ENCODE assay signal across 19 cellular contexts in the genomic region with DNA sequence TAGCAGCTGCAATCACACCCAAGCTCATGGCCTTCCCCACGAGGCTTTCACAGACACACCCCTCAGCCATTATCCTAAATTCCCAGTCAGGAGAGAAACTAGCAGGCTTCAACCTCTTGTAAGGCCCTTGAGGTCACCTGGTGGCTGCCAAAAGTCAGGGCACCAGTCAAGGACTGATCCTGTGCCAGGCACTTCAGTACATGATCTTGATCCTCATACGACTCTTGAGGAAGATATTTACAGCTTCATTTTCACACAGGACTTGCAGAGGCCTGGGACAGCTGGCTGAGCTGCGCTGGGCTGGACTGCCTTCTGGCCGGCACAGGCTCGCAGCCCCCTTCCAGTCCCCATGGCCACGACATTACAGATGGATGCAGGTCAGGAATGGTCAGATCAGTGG. TPM values are rescaled to one million over a fixed set of nuclear protein-coding genes. Genes with fewer than 3 reads are reported as not detected.
DNase-seq lines count a peak whose midpoint lies in the region; ATAC-seq and TF ChIP-seq lines count a peak whose summit lies in the region.
"Had no signal": no experiment of that assay in that cellular context is flagged by ENCODE, and none has a peak within 500 bp of the region (broad histone marks: within the 10 kb centered on the region; RNA-seq: fewer than 3 reads in every experiment).

No MANE protein-coding gene starts in this region.

- intact Hi-C loops in activated B cell treated with CpG ODN at 0.5 μM for 24 hours (cut with micrococcal nuclease), result no loop called here
- intact Hi-C loops in lower lobe of right lung (cut with DNase I), result no loop called here
- intact Hi-C loops in Calu3 (cut with micrococcal nuclease; ENCODE audit: unreplicated experiment), result no loop called here

- H3K4me1 ChIP-seq in lower lobe of right lung, result peaks cover 16% of the 10 kb centered on the region
- H3K4me1 ChIP-seq: colonic mucosa, SJSA1 had no signal

- H3K27ac Mint-ChIP-seq in stimulated activated naive CD8-positive, alpha-beta T cell treated with anti-CD3 and anti-CD28 coated beads, Interleukin-15, Interleukin-2, amounts not matched to agents 100 ng/mL and 50 ng/mL, for 24 hours, result peak overlapping the region; percentile 57
- H3K27ac Mint-ChIP-seq in activated B cell treated with CpG ODN at 0.5 μM for 24 hours (peak overlapping the region; percentile 20), Calu3 (ENCODE audit: unreplicated experiment) (no peak overlapping the region)
- H3K27ac Mint-ChIP-seq: activated T-helper 2 cell treated with anti-CD3 and anti-CD28 coated beads, Interferon-gamma antibody, Interleukin-2, Interleukin-4, amounts not matched to agents 10 μg/mL and 5 μg/mL and 100 μg/mL, durations not matched to agents 14 hours and 24 hours and 36 hours had no signal

- POLR2A ChIA-PET in activated B cell treated with CpG ODN at 0.5 μM for 24 hours (lab: Charles Lee), result interaction anchor here (0.6 to 2.9 kb wide), 4 partner anchors 9 to 44 kb away, joined by 3 to 18 read pairs (median 3); a partner anchor contains a TSS

- H3K27me3 Mint-ChIP-seq in stimulated activated naive CD8-positive, alpha-beta T cell treated with anti-CD3 and anti-CD28 coated beads, Interleukin-15, Interleukin-2, amounts not matched to agents 100 ng/mL and 50 ng/mL, for 24 hours, result no peaks in the 10 kb centered on the region
- H3K27me3 Mint-ChIP-seq in activated B cell treated with CpG ODN at 0.5 μM for 24 hours (no peaks in the 10 kb centered on the region), Calu3 (ENCODE audit: unreplicated experiment) (no peaks in the 10 kb centered on the region)

- no peak for ATAC-seq in stimulated activated naive CD8-positive, alpha-beta T cell treated with anti-CD3 and anti-CD28 coated beads, Interleukin-15, Interleukin-2, amounts not matched to agents 100 U/mL and 50 U/mL, for 24 hours
- no peak for ATAC-seq in activated B cell treated with CpG ODN at 0.5 μM for 24 hours (ENCODE audit: low read depth)
- peak; percentile 73 to 81 for ATAC-seq in lower lobe of right lung
- ATAC-seq: right lobe of liver had no signal

- peaks cover 19% of the 10 kb centered on the region for H3K4me1 Mint-ChIP-seq in stimulated activated naive CD8-positive, alpha-beta T cell treated with anti-CD3 and anti-CD28 coated beads, Interleukin-15, Interleukin-2, amounts not matched to agents 100 ng/mL and 50 ng/mL, for 24 hours (ENCODE audit: low read depth)
- H3K4me1 Mint-ChIP-seq in activated B cell treated with CpG ODN at 0.5 μM for 24 hours, result peaks cover 13% of the 10 kb centered on the region
- H3K4me1 Mint-ChIP-seq in Calu3 (ENCODE audit: low read depth, unreplicated experiment), result peaks cover 8% of the 10 kb centered on the region

- H3K4me3 ChIP-seq in lower lobe of right lung, result no peak overlapping the region
- H3K4me3 ChIP-seq: colonic mucosa, right lobe of liver, SJSA1 had no signal

- H3K9me3 Mint-ChIP-seq in stimulated activated naive CD8-positive, alpha-beta T cell treated with anti-CD3 and anti-CD28 coated beads, Interleukin-15, Interleukin-2, amounts not matched to agents 100 ng/mL and 50 ng/mL, for 24 hours, result no peaks in the 10 kb centered on the region
- H3K9me3 Mint-ChIP-seq in activated B cell treated with CpG ODN at 0.5 μM for 24 hours (no peaks in the 10 kb centered on the region), Calu3 (ENCODE audit: low read depth, unreplicated experiment) (no peaks in the 10 kb centered on the region)
- H3K9me3 Mint-ChIP-seq: activated T-helper 2 cell treated with anti-CD3 and anti-CD28 coated beads, Interferon-gamma antibody, Interleukin-2, Interleukin-4, amounts not matched to agents 10 μg/mL and 5 μg/mL and 100 μg/mL, durations not matched to agents 14 hours and 24 hours and 36 hours had no signal

- no peak for DNase-seq in stimulated activated naive CD8-positive, alpha-beta T cell treated with anti-CD3 and anti-CD28 coated beads, Interleukin-15, Interleukin-2, amounts not matched to agents 100 U/mL and 50 U/mL, for 24 hours
- DNase-seq in activated B cell treated with CpG ODN at 0.5 μM for 24 hours (no peak), lower lobe of right lung (peak; percentile 69), SIG-M5 treated with dmso at 0.1 percent for 504 hours (lab: John Stamatoyannopoulos, UW; ENCODE audit: unreplicated experiment) (no peak), NCI-H510A treated with DMSO at 0.1 percent for 48 hours (lab: John Stamatoyannopoulos, UW) (no peak), Calu3 (no peak), activated gamma-delta T cell treated with Interleukin-2 at 50 U/mL for 16 hours (no peak)
- DNase-seq: activated CD4-positive, alpha-beta T cell treated with anti-CD3 and anti-CD28 coated beads, Interleukin-2, amount 50 U/mL, for 4 hours; AML-193; colonic mucosa; erythroblast; mesendoderm; NCI-H1694; NCI-H526; right lobe of liver; stimulated activated CD4-positive, alpha-beta T cell treated with anti-CD3 and anti-CD28 coated beads, Interleukin-2, amount 100 ng/mL, for 24 hours had no signal

- no peak overlapping the region for H3K27ac ChIP-seq in lower lobe of right lung
- H3K27ac ChIP-seq: colonic mucosa, right lobe of liver, SJSA1 had no signal

- no peak overlapping the region for H3K4me3 Mint-ChIP-seq in stimulated activated naive CD8-positive, alpha-beta T cell treated with anti-CD3 and anti-CD28 coated beads, Interleukin-15, Interleukin-2, amounts not matched to agents 100 ng/mL and 50 ng/mL, for 24 hours
- H3K4me3 Mint-ChIP-seq in activated B cell treated with CpG ODN at 0.5 μM for 24 hours (no peak overlapping the region), Calu3 (ENCODE audit: low read depth, unreplicated experiment) (no peak overlapping the region)

- CTCF ChIA-PET in activated B cell treated with CpG ODN at 0.5 μM for 24 hours (lab: Charles Lee), result interaction anchor here (1.1 kb wide), 1 partner anchor 9 kb away, joined by 3 read pairs; a partner anchor contains a TSS
- CTCF ChIA-PET in Calu3 (lab: Charles Lee), result interaction anchor here (1.0 kb wide), 1 partner anchor 9 kb away, joined by 3 read pairs; a partner anchor contains a TSS

- H3K36me3 Mint-ChIP-seq in stimulated activated naive CD8-positive, alpha-beta T cell treated with anti-CD3 and anti-CD28 coated beads, Interleukin-15, Interleukin-2, amounts not matched to agents 100 ng/mL and 50 ng/mL, for 24 hours (ENCODE audit: low read depth), result peaks cover 74% of the 10 kb centered on the region
- H3K36me3 Mint-ChIP-seq in activated B cell treated with CpG ODN at 0.5 μM for 24 hours (ENCODE audit: low read depth) (peaks cover 89% of the 10 kb centered on the region), Calu3 (ENCODE audit: insufficient read depth, unreplicated experiment) (peaks cover 73% of the 10 kb centered on the region)

- BruUV-seq in Calu3 (replicated peaks; lab: Mats Ljungman, UMichigan), result no TSS peak

- TF ChIP-seq CTCF in activated B cell treated with CpG ODN at 0.5 μM for 24 hours (IDR thresholded peaks at IDR 0.05), result no peak
- no peak for TF ChIP-seq CTCF in lower lobe of right lung (IDR thresholded peaks at IDR 0.05)
- TF ChIP-seq CTCF in Calu3 (IDR thresholded peaks at IDR 0.05; ENCODE audit: unreplicated experiment), result no peak

- H3K27me3 ChIP-seq in lower lobe of right lung (ENCODE audit: low read depth), result no peaks in the 10 kb centered on the region
- H3K27me3 ChIP-seq: colonic mucosa, right lobe of liver, SJSA1 had no signal

- H3K9me3 ChIP-seq in lower lobe of right lung, result no peaks in the 10 kb centered on the region
- H3K9me3 ChIP-seq: colonic mucosa, right lobe of liver, SJSA1 had no signal

- H3K36me3 ChIP-seq in lower lobe of right lung, result peaks cover 97% of the 10 kb centered on the region

RNA-seq across cellular contexts. Expression of a gene that starts 8.8 kb away (rescaled TPM):
- total RNA-seq in activated B cell treated with CpG ODN at 0.5 μM for 24 hours (105 and 134 TPM in 2 replicates), lower lobe of right lung (61.6 TPM), Calu3 (2022) (83.9 and 87.2 TPM in 2 replicates)

RNA-seq across cellular contexts. Expression of a gene that starts 9.2 kb away (rescaled TPM):
- total RNA-seq in activated B cell treated with CpG ODN at 0.5 μM for 24 hours, result 93.7 and 113 TPM in 2 replicates
- 64.2 TPM for total RNA-seq in lower lobe of right lung
- total RNA-seq in Calu3 (2022), result 62.8 and 82.7 TPM in 2 replicates

RNA-seq across cellular contexts. Expression of a gene that starts 25.1 kb away (rescaled TPM):
- 300 and 312 TPM in 2 replicates for total RNA-seq in activated B cell treated with CpG ODN at 0.5 μM for 24 hours
- total RNA-seq in lower lobe of right lung, result 236 TPM
- total RNA-seq in Calu3 (2022), result 107 and 108 TPM in 2 replicates

RNA-seq across cellular contexts. Expression of a gene that starts 39.0 kb away (rescaled TPM):
- 8.4 and 13.4 TPM in 2 replicates for total RNA-seq in activated B cell treated with CpG ODN at 0.5 μM for 24 hours
- 6.8 TPM for total RNA-seq in lower lobe of right lung
- total RNA-seq in Calu3 (2022), result 7.6 and 8.8 TPM in 2 replicates

RNA-seq across cellular contexts. Expression of a gene that starts 39.1 kb away (rescaled TPM):
- 46.2 and 60.9 TPM in 2 replicates for total RNA-seq in activated B cell treated with CpG ODN at 0.5 μM for 24 hours
- total RNA-seq in lower lobe of right lung, result 26.8 TPM
- total RNA-seq in Calu3 (2022), result 33.4 and 37.2 TPM in 2 replicates

Comparison
In these comparisons a context has a peak if more than half of its experiments do, and no peak if none do; other contexts are left out.
1. ATAC-seq: peak in lower lobe of right lung (2 of 2); none in stimulated activated naive CD8-positive, alpha-beta T cell treated with anti-CD3 and anti-CD28 coated beads, Interleukin-15, Interleukin-2, amounts not matched to agents 100 U/mL and 50 U/mL, for 24 hours (single experiment) and activated B cell treated with CpG ODN at 0.5 μM for 24 hours (single experiment).